9 cellular contexts compared by ENCODE assay signal in genomic region chr6:148986608-148987007, GRCh38.
"Had no signal": no experiment of that assay in that cellular context is flagged by ENCODE, and none has a peak within 500 bp of the region (broad histone marks: within the 10 kb centered on the region; RNA-seq: fewer than 3 reads in every experiment).

No MANE protein-coding gene starts in this region.

- H3K27me3 Mint-ChIP-seq: IgD-negative memory B cell had no signal

- H3K27ac Mint-ChIP-seq: HFFc6, IgD-negative memory B cell had no signal

- H3K9me3 Mint-ChIP-seq: HFFc6, IgD-negative memory B cell had no signal

- H3K9me3 ChIP-seq: HAP-1 had no signal

- ATAC-seq: HCT116 had no signal

- H3K4me3 Mint-ChIP-seq: HFFc6, IgD-negative memory B cell had no signal

- H3K27ac ChIP-seq: GM23248, HL-60 had no signal

- H3K4me3 ChIP-seq: GM23248, HAP-1 had no signal

- H3K4me1 ChIP-seq: HAP-1 had no signal

- DNase-seq: GM23248, GOT3, H7, HFFc6, KBM-7 had no signal

- H3K36me3 ChIP-seq: HAP-1 had no signal
